In the genomic region with DNA sequence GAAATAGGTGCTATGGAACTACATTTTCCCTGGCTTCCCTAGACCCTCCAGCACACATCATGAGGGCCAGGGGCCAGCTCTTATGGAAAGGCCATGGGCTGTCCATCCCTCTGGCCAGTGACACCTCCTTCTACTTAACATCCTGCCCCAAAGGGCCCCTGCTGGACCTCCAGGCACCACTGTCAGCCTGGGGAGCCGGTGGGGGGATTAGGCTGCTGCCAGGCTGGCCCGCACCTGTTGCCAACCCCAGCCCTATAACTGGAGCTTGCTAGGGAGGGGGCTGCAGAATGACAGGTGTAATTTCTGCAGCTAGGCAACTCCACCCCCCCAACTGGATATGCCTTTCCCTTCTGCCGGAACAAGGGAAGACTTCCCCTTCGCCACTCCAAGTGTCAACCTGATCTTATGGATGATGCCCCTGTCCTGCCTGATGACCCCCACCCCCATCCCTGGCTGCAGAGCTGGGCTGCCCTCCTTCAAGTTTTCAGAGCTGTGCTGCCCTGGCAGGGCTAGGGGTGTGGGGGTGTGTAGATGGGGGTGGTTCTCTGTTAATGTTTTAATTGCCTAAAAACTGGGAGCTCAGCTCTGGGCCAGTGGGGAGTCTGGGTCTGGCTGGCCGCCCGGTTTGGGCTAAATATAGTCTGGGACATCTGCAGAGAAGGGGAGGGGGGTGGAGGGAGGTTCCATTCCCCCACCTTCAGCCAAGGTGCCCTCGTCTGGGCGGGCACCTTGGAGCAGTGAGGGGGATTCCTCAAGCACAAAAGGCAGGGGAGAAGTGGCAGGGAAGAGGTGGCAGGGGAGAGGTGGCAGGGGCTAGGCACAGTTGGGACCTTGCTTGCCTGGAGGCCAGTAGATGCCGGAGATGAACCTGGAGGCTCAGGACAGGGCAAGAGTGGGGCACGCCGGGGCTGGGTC, we compare ENCODE assay signal across 8 cellular contexts. TPM values are rescaled to one million over a fixed set of nuclear protein-coding genes. Genes with fewer than 3 reads are reported as not detected.
DNase-seq lines count a peak whose midpoint lies in the region; ATAC-seq and TF ChIP-seq lines count a peak whose summit lies in the region.

No MANE protein-coding gene starts in this region.

- intact Hi-C loops in CD14-positive monocyte (cut with micrococcal nuclease) (loop anchor here (1.0 to 5.0 kb wide), 4 partner anchors 9 to 224 kb away; no protein-coding TSS in a partner anchor), natural killer cell (cut with micrococcal nuclease) (loop anchor here (2.0 to 5.0 kb wide), 3 partner anchors 35 to 554 kb away; partner anchors contain the start of gene CDC6)

- H3K4me1 ChIP-seq in HAP-1, result peaks cover 11% of the 10 kb centered on the region

- no peak for TF ChIP-seq POLR2A in NB4 (IDR thresholded peaks at IDR 0.05; ENCODE audit: extremely low read depth, insufficient read length)

- H3K27ac Mint-ChIP-seq in CD14-positive monocyte (peak overlapping the region; percentile 99 to 100 (median 100)), natural killer cell (peak overlapping the region; percentile 99)

- ATAC-seq in natural killer cell (no peak), GM19397 (IDR thresholded peaks at IDR 0.05; ENCODE audit: unreplicated experiment) (no peak)

- H3K36me3 Mint-ChIP-seq in CD14-positive monocyte, result peaks cover 19 to 54% of the 10 kb centered on the region in 2 donors
- H3K36me3 Mint-ChIP-seq in natural killer cell, result no peaks in the 10 kb centered on the region

- TF ChIP-seq CTCF in CD14-positive monocyte (IDR thresholded peaks at IDR 0.05) (no peak), NB4 (IDR thresholded peaks at IDR 0.05; ENCODE audit: low read depth, low read length) (no peak), natural killer cell (IDR thresholded peaks at IDR 0.05) (no peak)

- DNase-seq in CD14-positive monocyte (ENCODE audit: low spot score), result no peak
- no peak for DNase-seq in NB4 (ENCODE audit: low read depth)
- DNase-seq in natural killer cell, result no peak
- DNase-seq in iPS-NIHi11 (ENCODE audit: low spot score), result no peak
- DNase-seq in NCI-H526 (lab: John Stamatoyannopoulos, UW), result no peak
- DNase-seq in HAP-1 (ENCODE audit: low spot score in 2 of 2), result no peak

- in situ Hi-C loops in HAP-1 (cut with MboI; ENCODE audit: low sequenced_read_pairs), result no loop called here

- peaks cover 3% of the 10 kb centered on the region; the same call in 1 of the 2 replicates for H3K36me3 ChIP-seq in HAP-1 (replicated peaks)

- peak overlapping the region; percentile 99 for H3K4me3 Mint-ChIP-seq in CD14-positive monocyte
- peak overlapping the region; percentile 94 for H3K4me3 Mint-ChIP-seq in natural killer cell

- H3K27me3 ChIP-seq in HAP-1 (ENCODE audit: low read depth), result no peaks in the 10 kb centered on the region

- peak overlapping the region; percentile 93 for H3K4me3 ChIP-seq in NB4 (ENCODE audit: low read depth, low read length)
- H3K4me3 ChIP-seq in HAP-1, result no peak overlapping the region

- peak overlapping the region; percentile 39 for H3K27ac ChIP-seq in cingulate gyrus (ENCODE audit: low read depth, low read length)

- H3K9me3 Mint-ChIP-seq in CD14-positive monocyte, result peaks cover 0 to 3% (median 0%) of the 10 kb centered on the region in 7 donors
- no peaks in the 10 kb centered on the region for H3K9me3 Mint-ChIP-seq in natural killer cell

- H3K27me3 Mint-ChIP-seq in CD14-positive monocyte (ENCODE audit: low read depth in 3 of 3), result peaks cover 0 to 7% (median 5%) of the 10 kb centered on the region in 3 donors
- no peaks in the 10 kb centered on the region for H3K27me3 Mint-ChIP-seq in natural killer cell (ENCODE audit: low read depth in 2 of 2)

- H3K4me1 Mint-ChIP-seq in CD14-positive monocyte (peaks cover 65% of the 10 kb centered on the region), natural killer cell (peaks cover 81 to 94% of the 10 kb centered on the region in 2 donors)

- H3K9me3 ChIP-seq in HAP-1, result no peaks in the 10 kb centered on the region

RNA-seq across cellular contexts. Expression of gene RARA, which starts 12.8 kb away (rescaled TPM):
- polyA plus RNA-seq in CD14-positive monocyte, result 10 to 100 TPM; 14.9 to 29.4 TPM
- total RNA-seq in natural killer cell, result 10 to 100 TPM; 75.9 to 94.6 (median 79.1) TPM

RNA-seq across cellular contexts. Expression of gene CDC6, which starts 34.1 kb away (rescaled TPM):
- polyA plus RNA-seq in CD14-positive monocyte, result under 1 TPM in 1 of 2 donors, not detected in 1; 0.11 TPM
- total RNA-seq in natural killer cell, result 1 to 10 TPM; 3.4 to 4.9 (median 3.8) TPM

RNA-seq across cellular contexts. Expression of gene GJD3, which starts 42.8 kb away (rescaled TPM):
- not detected for polyA plus RNA-seq in CD14-positive monocyte
- total RNA-seq in natural killer cell, result not detected
